Comparison of ENCODE assay signal across 10 cellular contexts in genomic region chr9:126625329-126626116, GRCh38. TPM values are rescaled to one million over a fixed set of nuclear protein-coding genes. Genes with fewer than 3 reads are reported as not detected.
A peak's percentile ranks its signal among the peaks of the same experiment; 100 is the strongest.
DNase-seq lines count a peak whose midpoint lies in the region; ATAC-seq and TF ChIP-seq lines count a peak whose summit lies in the region.
"Had no signal": no experiment of that assay in that cellular context is flagged by ENCODE, and none has a peak within 500 bp of the region (broad histone marks: within the 10 kb centered on the region; RNA-seq: fewer than 3 reads in every experiment).

No MANE protein-coding gene starts in this region.

- H3K27ac Mint-ChIP-seq in brain (peak overlapping the region in 2 of 5 experiments; percentile 57 to 88), naive B cell (peak overlapping the region in 2 of 6 donors; percentile 24 to 68)

- intact Hi-C loops in right cardiac atrium (cut with DNase I), result loop anchor here in 1 of 4 donors (10.0 kb wide), 1 partner anchor 159 kb away; no protein-coding TSS in a partner anchor

- no peaks in the 10 kb centered on the region for H3K36me3 Mint-ChIP-seq in brain
- H3K36me3 Mint-ChIP-seq in naive B cell, result no peaks in the 10 kb centered on the region

- peaks cover 34% of the 10 kb centered on the region for H3K4me1 Mint-ChIP-seq in brain
- peaks cover 8 to 34% (median 29%) of the 10 kb centered on the region in 3 donors for H3K4me1 Mint-ChIP-seq in naive B cell

- H3K9me3 Mint-ChIP-seq in brain (peaks cover 0 to 14% (median 0%) of the 10 kb centered on the region in 5 experiments), naive B cell (no peaks in the 10 kb centered on the region)

- H3K4me3 Mint-ChIP-seq in brain (peak overlapping the region in 3 of 5 experiments; percentile 61 to 83 (median 75)), naive B cell (peak overlapping the region; percentile 73 to 92 (median 88))

- H3K27me3 Mint-ChIP-seq in brain (peaks cover 100% of the 10 kb centered on the region), naive B cell (peaks cover 64 to 98% (median 81%) of the 10 kb centered on the region in 3 donors)

- H3K4me3 ChIP-seq in right cardiac atrium (ENCODE audit: low read length), result peak overlapping the region; percentile 15
- H3K4me3 ChIP-seq in right atrium auricular region, result peak overlapping the region in 1 of 2 donors; percentile 37

- DNase-seq in right cardiac atrium (peak in 1 of 3 donors; percentile 60), right atrium auricular region (ENCODE audit: low spot score) (no peak), naive B cell (no peak), DMS79 (lab: John Stamatoyannopoulos, UW) (no peak)
- DNase-seq: amniotic stem cell had no signal

- TF ChIP-seq CTCF in right atrium auricular region (IDR thresholded peaks at IDR 0.05) (no peak), brain (conservative IDR thresholded peaks at IDR 0.05) (no peak)

- H3K9me3 ChIP-seq in right cardiac atrium (ENCODE audit: control insufficient read depth, low read length) (no peaks in the 10 kb centered on the region), right atrium auricular region (no peaks in the 10 kb centered on the region)

- ATAC-seq in right cardiac atrium (peak in 1 of 2 donors; percentile 20), naive B cell (ENCODE audit: low read depth in 2 of 2) (peak; percentile 12 to 22), GM21526 (IDR thresholded peaks at IDR 0.05; ENCODE audit: low FRiP score, unreplicated experiment) (no peak), HG02973 (IDR thresholded peaks at IDR 0.05; ENCODE audit: unreplicated experiment) (no peak), GM21390 (IDR thresholded peaks at IDR 0.05; ENCODE audit: unreplicated experiment) (no peak)

- WGBS in right cardiac atrium, result 24% methylated on average over 64 of the region's 64 CpGs

- H3K27me3 ChIP-seq in right cardiac atrium (ENCODE audit: control insufficient read depth, insufficient read depth), result no peaks in the 10 kb centered on the region
- H3K27me3 ChIP-seq in right atrium auricular region, result peaks cover 14 to 48% of the 10 kb centered on the region in 2 donors

- H3K4me1 ChIP-seq in right cardiac atrium (ENCODE audit: control insufficient read depth, insufficient read depth, low read length), result no peaks in the 10 kb centered on the region
- peaks cover 0 to 35% of the 10 kb centered on the region in 2 donors for H3K4me1 ChIP-seq in right atrium auricular region

- no peaks in the 10 kb centered on the region for H3K36me3 ChIP-seq in right atrium auricular region

- H3K27ac ChIP-seq in right cardiac atrium (ENCODE audit: low read length) (no peak overlapping the region), right atrium auricular region (no peak overlapping the region)

RNA-seq across cellular contexts. Expression of gene LMX1B, which starts 11.8 kb away (rescaled TPM):
- total RNA-seq in right cardiac atrium (1 to 10 TPM; 1.0 to 3.6 (median 1.8) TPM), right atrium auricular region (1 to 10 TPM in 1 of 2 donors, under 1 TPM in 1; 0.74 to 1.3 TPM)
- polyA plus RNA-seq in right cardiac atrium (0.81 TPM), brain (ENCODE audit: insufficient read depth, low read depth, low replicate concordance) (not detected), naive B cell (ENCODE audit: low read depth in 6 of 6) (not detected)
- total RNA-seq: HT-29 had no signal

Comparison
In these comparisons a context has a peak if more than half of its experiments do, and no peak if none do; other contexts are left out.
1. ATAC-seq: peak in naive B cell (2 of 2); none in GM21526 (single experiment), HG02973 (single experiment) and GM21390 (single experiment).